ENCODE assay signal across 8 cellular contexts in genomic region chr9:90914868-90915483, GRCh38.
A peak's percentile ranks its signal among the peaks of the same experiment; 100 is the strongest.
DNase-seq lines count a peak whose midpoint lies in the region; ATAC-seq and TF ChIP-seq lines count a peak whose summit lies in the region.

No MANE protein-coding gene starts in this region.

- peak; percentile 88 for DNase-seq in AG08396 (ENCODE audit: low spot score)
- DNase-seq in NCI-H2196 (lab: John Stamatoyannopoulos, UW; ENCODE audit: unreplicated experiment): peak; percentile 77
- peak; percentile 76 to 82 for DNase-seq in cardiac fibroblast (ENCODE audit: low read depth in 2 of 2)
- peak; percentile 60 for DNase-seq in kidney glomerular epithelial cell (lab: John Stamatoyannopoulos, UW)
- peak; percentile 70 to 79 for DNase-seq in stimulated activated CD4-positive, alpha-beta T cell treated with anti-CD3 and anti-CD28 coated beads, Interleukin-2, amount 100 ng/mL, for 48 hours

- ATAC-seq in GM18867 (IDR thresholded peaks at IDR 0.05; ENCODE audit: unreplicated experiment) (peak; percentile 83), HG03095 (IDR thresholded peaks at IDR 0.05; ENCODE audit: unreplicated experiment) (peak; percentile 75)
- peak; percentile 87 to 90 for ATAC-seq in activated CD4-positive, CD25-positive, alpha-beta regulatory T cell treated with anti-CD3 and anti-CD28 coated beads, Interleukin-2, amount 50 U/mL, for 24 hours

- peak; percentile 83 for TF ChIP-seq CTCF in cardiac fibroblast (IDR thresholded peaks at IDR 0.05; ENCODE audit: low read depth, low read length)

- no peak overlapping the region for H3K4me3 ChIP-seq in cardiac fibroblast (replicated peaks in 1 of 2; ENCODE audit: low read depth in 2 of 2, low read length in 2 of 2)
